In genomic region chr14:91508105-91508504, GRCh38 we compare ENCODE assay signal across 8 cellular contexts. TPM values are rescaled to one million over a fixed set of nuclear protein-coding genes. Genes with fewer than 3 reads are reported as not detected.
DNase-seq lines count a peak whose midpoint lies in the region; ATAC-seq and TF ChIP-seq lines count a peak whose summit lies in the region.

No MANE protein-coding gene starts in this region.

- no peaks in the 10 kb centered on the region for H3K27me3 ChIP-seq in adipocyte (replicated peaks; ENCODE audit: control insufficient read depth, insufficient read depth, low read length)
- no peaks in the 10 kb centered on the region for H3K27me3 ChIP-seq in liver (ENCODE audit: control insufficient read depth in 4 of 4, insufficient read depth in 4 of 4, low read length in 3 of 4)
- H3K27me3 ChIP-seq in tibial nerve: no peaks in the 10 kb centered on the region

- no peak for TF ChIP-seq POLR2A in tibial nerve (IDR thresholded peaks at IDR 0.05)
- TF ChIP-seq POLR2A in erythroblast (IDR thresholded peaks at IDR 0.05; ENCODE audit: low read length): no peak

- H3K27ac ChIP-seq in liver (ENCODE audit: low read depth in 1 of 2, low read length in 2 of 2): peak overlapping the region in 1 of 2 donors; percentile 23
- peak overlapping the region in 3 of 4 donors; percentile 94 to 99 (median 97) for H3K27ac ChIP-seq in tibial nerve

- TF ChIP-seq RAD21 in liver (IDR thresholded peaks at IDR 0.05): no peak

- TF ChIP-seq EP300 in tibial nerve (IDR thresholded peaks at IDR 0.05): no peak

- peaks cover 11% of the 10 kb centered on the region for H3K4me1 ChIP-seq in adipocyte (ENCODE audit: control insufficient read depth, insufficient read depth, low read length)
- peaks cover 5 to 20% (median 15%) of the 10 kb centered on the region in 4 donors for H3K4me1 ChIP-seq in liver (ENCODE audit: control insufficient read depth in 4 of 4, insufficient read depth in 4 of 4, low read length in 3 of 4)
- H3K4me1 ChIP-seq in tibial nerve: peaks cover 0 to 61% (median 16%) of the 10 kb centered on the region in 4 donors

- DNase-seq in activated T-cell treated with anti-CD3 and anti-CD28 coated beads, Interleukin-2, amount 50 U/mL, for 4 hours: no peak
- no peak for DNase-seq in activated T-cell treated with anti-CD3 and anti-CD28 coated beads, Interleukin-2, amount 50 U/mL, for 1 hour
- no peak for DNase-seq in adipocyte (ENCODE audit: low read depth)
- DNase-seq in tibial nerve (ENCODE audit: low spot score in 2 of 2): no peak
- DNase-seq in erythroblast (lab: John Stamatoyannopoulos, UW): no peak
- DNase-seq in LoVo (ENCODE audit: low spot score): no peak
- no peak for DNase-seq in UCSD-AML1 (lab: John Stamatoyannopoulos, UW; ENCODE audit: unreplicated experiment)

- TF ChIP-seq CTCF in liver (IDR thresholded peaks at IDR 0.05; ENCODE audit: low read depth, low read length, missing input control): no peak
- no peak for TF ChIP-seq CTCF in tibial nerve (IDR thresholded peaks at IDR 0.05)

- H3K27me3 Mint-ChIP-seq in activated T-cell treated with anti-CD3 and anti-CD28 coated beads, Interleukin-2, amount 50 U/mL, for 4 hours (ENCODE audit: low read depth): no peaks in the 10 kb centered on the region

- H3K4me3 ChIP-seq in adipocyte (ENCODE audit: low read length) (peak overlapping the region; percentile 98), liver (ENCODE audit: low read depth in 1 of 3, low read length in 3 of 3) (peak overlapping the region; percentile 88 to 100 (median 91)), tibial nerve (peak overlapping the region; percentile 75 to 99 (median 89))

- 6% methylated on average over 2 of the region's 2 CpGs for WGBS in liver
- 12 to 15% methylated on average over 2 of the region's 2 CpGs for WGBS in tibial nerve, 2 donors

- peaks cover 29% of the 10 kb centered on the region for H3K36me3 Mint-ChIP-seq in activated T-cell treated with anti-CD3 and anti-CD28 coated beads, Interleukin-2, amount 50 U/mL, for 4 hours (ENCODE audit: insufficient read depth)

- H3K4me3 Mint-ChIP-seq in activated T-cell treated with anti-CD3 and anti-CD28 coated beads, Interleukin-2, amount 50 U/mL, for 4 hours: peak overlapping the region; percentile 97

- H3K4me1 Mint-ChIP-seq in activated T-cell treated with anti-CD3 and anti-CD28 coated beads, Interleukin-2, amount 50 U/mL, for 4 hours (ENCODE audit: low read depth): peaks cover 42% of the 10 kb centered on the region

- no peaks in the 10 kb centered on the region for H3K9me3 ChIP-seq in adipocyte (ENCODE audit: control insufficient read depth, low read length)
- no peaks in the 10 kb centered on the region for H3K9me3 ChIP-seq in liver (ENCODE audit: control insufficient read depth in 4 of 4, low read length in 3 of 4)
- no peaks in the 10 kb centered on the region for H3K9me3 ChIP-seq in tibial nerve

- no peaks in the 10 kb centered on the region for H3K9me3 Mint-ChIP-seq in activated T-cell treated with anti-CD3 and anti-CD28 coated beads, Interleukin-2, amount 50 U/mL, for 4 hours

- H3K9ac ChIP-seq in adipocyte (ENCODE audit: low read length) (peak overlapping the region; percentile 99), liver (ENCODE audit: low read depth in 1 of 2, low read length in 2 of 2) (peak overlapping the region; percentile 68 to 82)

- no peak for ATAC-seq in activated T-cell treated with anti-CD3 and anti-CD28 coated beads, Interleukin-2, amount 50 U/mL, for 4 hours

- H3K36me3 ChIP-seq in adipocyte (ENCODE audit: control insufficient read depth, insufficient read depth, low read length, severe bottlenecking): peaks cover 17% of the 10 kb centered on the region
- peaks cover 0 to 8% (median 3%) of the 10 kb centered on the region in 4 donors for H3K36me3 ChIP-seq in liver (ENCODE audit: control insufficient read depth in 4 of 4, insufficient read depth in 3 of 4, low read depth in 1 of 4, low read length in 3 of 4)
- H3K36me3 ChIP-seq in tibial nerve: peaks cover 0 to 11% (median 0%) of the 10 kb centered on the region in 3 donors

TF ChIP-seq in liver, 16 proteins besides CTCF, POLR2A, EP300 and RAD21:
- TF ChIP-seq GABPA (IDR thresholded peaks at IDR 0.05 in 1 of 2, conservative IDR thresholded peaks at IDR 0.05 in 1 of 2) (no peak), NR2F2 (IDR thresholded peaks at IDR 0.05) (no peak), YY1 (IDR thresholded peaks at IDR 0.05) (no peak), HNF4A (conservative IDR thresholded peaks at IDR 0.05) (no peak), RXRA (IDR thresholded peaks at IDR 0.05) (no peak), EGR1 (IDR thresholded peaks at IDR 0.05; ENCODE audit: low read depth in 2 of 2) (no peak), TAF1 (conservative IDR thresholded peaks at IDR 0.05) (no peak), REST (IDR thresholded peaks at IDR 0.05) (no peak), FOXA1 (IDR thresholded peaks at IDR 0.05) (no peak)
- TF ChIP-seq, protein P1, sequence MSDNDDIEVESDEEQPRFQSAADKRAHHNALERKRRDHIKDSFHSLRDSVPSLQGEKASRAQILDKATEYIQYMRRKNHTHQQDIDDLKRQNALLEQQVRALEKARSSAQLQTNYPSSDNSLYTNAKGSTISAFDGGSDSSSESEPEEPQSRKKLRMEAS (IDR thresholded peaks at IDR 0.05): no peak

RNA-seq across cellular contexts. Expression of gene PPP4R3A, which starts 2.0 kb away (rescaled TPM):
- 100 to 1,000 TPM; 127 to 142 (median 141) TPM for total RNA-seq in activated T-cell treated with anti-CD3 and anti-CD28 coated beads, Interleukin-2, amount 50 U/mL, for 4 hours
- total RNA-seq in liver (10 to 100 TPM; 59.9 to 63.3 TPM), tibial nerve (100 to 1,000 TPM in 1 of 4 donors, 10 to 100 TPM in 3; 63.3 to 104 (median 80.2) TPM)
- 10 to 100 TPM; 18.7 to 25.1 TPM for polyA plus RNA-seq in liver
